In the genomic region with DNA sequence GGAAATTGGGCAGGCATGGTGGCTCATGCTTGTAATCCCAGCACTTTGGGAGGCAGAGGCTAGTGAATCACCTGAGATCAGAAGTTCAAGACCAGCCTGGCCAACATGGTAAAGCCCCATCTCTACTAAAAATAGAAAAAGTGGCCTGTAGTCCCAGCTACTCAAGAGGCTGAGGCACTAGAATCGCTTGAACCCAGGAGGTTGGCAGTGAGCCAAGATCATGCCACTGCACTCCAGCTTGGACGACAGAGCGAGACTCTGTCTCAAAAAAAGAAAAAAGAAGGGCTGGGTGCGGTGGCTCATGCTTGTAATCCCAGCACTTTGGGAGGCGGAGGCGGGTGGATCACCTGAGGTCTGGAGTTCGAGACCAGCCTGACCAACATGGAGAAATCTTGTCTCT, we compare ENCODE assay signal across 3 cellular contexts.
A peak's percentile ranks its signal among the peaks of the same experiment; 100 is the strongest.
DNase-seq lines count a peak whose midpoint lies in the region; ATAC-seq, FAIRE-seq and TF ChIP-seq lines count a peak whose summit lies in the region.
"Not testable (repeated sequence)": the region's sequence is repeated elsewhere in the genome, so short reads cannot be mapped to it uniquely, and the experiment has no call there.

No MANE protein-coding gene starts in this region.

- H3K27me3 ChIP-seq in K562 (ENCODE audit: control insufficient read depth in 2 of 2, insufficient read depth in 2 of 2, low read length in 2 of 2) (peaks cover 5 to 28% of the 10 kb centered on the region in 2 experiments; a peak in 3 of 5 replicates), mesenchymal stem cell (ENCODE audit: control insufficient read depth in 1 of 2, insufficient read depth in 1 of 2, low read length in 2 of 2) (peaks cover 0 to 30% of the 10 kb centered on the region in 2 experiments)

- H3K79me2 ChIP-seq in K562 (ENCODE audit: control insufficient read depth, insufficient read depth, low read length), result not testable (repeated sequence)

- H3K27ac ChIP-seq in K562 (ENCODE audit: extremely low read depth, low read depth, low read length); mesenchymal stem cell (ENCODE audit: low read length, poor library complexity, severe bottlenecking): not testable (repeated sequence)

- not testable (repeated sequence) for TF ChIP-seq POLR2A in K562 (conservative IDR thresholded peaks at IDR 0.05)

- H3K9me3 ChIP-seq in K562 (replicated peaks; ENCODE audit: control insufficient read depth, insufficient read depth, low read depth, low read length); mesenchymal stem cell (ENCODE audit: control insufficient read depth, low read length): not testable (repeated sequence)

- WGBS in K562 (ENCODE audit: insufficient coverage, low coverage, missing lambda C conversion rate), result 0% methylated on average over 7 of the region's 7 CpGs
- 93% methylated on average over 5 of the region's 7 CpGs for WGBS in mesenchymal stem cell

- CTCF ChIA-PET in K562 (lab: Yijun Ruan, JAX; ENCODE audit: low intra/inter-chr PET ratio), result not testable (repeated sequence)

- not testable (repeated sequence) for TF ChIP-seq CTCF in K562 (IDR thresholded peaks at IDR 0.05 in 2 of 3, conservative IDR thresholded peaks at IDR 0.05 in 1 of 3; ENCODE audit: insufficient read depth in 2 of 3, low read depth in 1 of 3, low read length in 3 of 3)

- not testable (repeated sequence) for H3K9ac ChIP-seq in K562 (ENCODE audit: insufficient read depth in 1 of 2, low read depth in 2 of 2, low read length in 2 of 2); mesenchymal stem cell (ENCODE audit: low read length)

- not testable (repeated sequence) for H2BK12ac ChIP-seq in mesenchymal stem cell (ENCODE audit: low read length in 2 of 2)

- not testable (repeated sequence) for H3K4me3 ChIP-seq in K562; mesenchymal stem cell (ENCODE audit: insufficient read depth in 1 of 2, low read depth in 1 of 2, low read length in 2 of 2)

- not testable (repeated sequence) for H3K18ac ChIP-seq in mesenchymal stem cell (ENCODE audit: low read depth in 1 of 2, low read length in 2 of 2)

- ATAC-seq in K562, result not testable (repeated sequence)

- not testable (repeated sequence) for H2BK5ac ChIP-seq in mesenchymal stem cell (ENCODE audit: low read depth, low read length, poor library complexity, severe bottlenecking)

- H3K23ac ChIP-seq in mesenchymal stem cell (ENCODE audit: low read length in 2 of 2), result not testable (repeated sequence)

- not testable (repeated sequence) for DNase-seq in K562 (ENCODE audit: extremely low read depth in 1 of 4, low spot score in 3 of 4); mesenchymal stem cell

- POLR2A ChIA-PET in K562 (lab: Yijun Ruan, JAX), result interaction anchor here (1.0 kb wide), 1 partner anchor 28 kb away, joined by 4 read pairs; no protein-coding TSS in a partner anchor

- intact Hi-C loops in K562 (cut with micrococcal nuclease), result not testable (repeated sequence)

- BruUV-seq in K562 (replicated peaks; lab: Mats Ljungman, UMichigan), result not testable (repeated sequence)

- not testable (repeated sequence) for H3K4me2 ChIP-seq in K562 (ENCODE audit: insufficient read depth, low read length); mesenchymal stem cell (ENCODE audit: low read length, poor library complexity, severe bottlenecking)

- not testable (repeated sequence) for H2BK120ac ChIP-seq in mesenchymal stem cell (ENCODE audit: low read depth, low read length)

- H2BK15ac ChIP-seq in mesenchymal stem cell (ENCODE audit: low read depth, poor library complexity, severe bottlenecking), result peak overlapping the region; percentile 44

- H3K14ac ChIP-seq in mesenchymal stem cell (ENCODE audit: low read length in 2 of 2), result not testable (repeated sequence)

- H2AFZ ChIP-seq in K562 (ENCODE audit: low read depth, low read length); mesenchymal stem cell (ENCODE audit: low read depth, low read length): not testable (repeated sequence)

- H4K20me1 ChIP-seq in K562 (replicated peaks; ENCODE audit: control insufficient read depth, insufficient read depth, low read length), result not testable (repeated sequence)

- TF ChIP-seq RAD21 in Ishikawa (IDR thresholded peaks at IDR 0.05; ENCODE audit: low read depth); K562 (CRISPR knock-in tag; conservative IDR thresholded peaks at IDR 0.05 in 1 of 2, IDR thresholded peaks at IDR 0.05 in 1 of 2): not testable (repeated sequence)

- H3K4me1 ChIP-seq in K562 (replicated peaks in 1 of 2; ENCODE audit: control insufficient read depth in 2 of 2, insufficient read depth in 2 of 2, low read length in 2 of 2); mesenchymal stem cell (ENCODE audit: control insufficient read depth, insufficient read depth, low read depth, low read length): not testable (repeated sequence)

- not testable (repeated sequence) for FAIRE-seq in K562 (lab: Jason Lieb, UNC)

- not testable (repeated sequence) for H2AK5ac ChIP-seq in mesenchymal stem cell (ENCODE audit: low read length, severe bottlenecking)

- H3K4ac ChIP-seq in mesenchymal stem cell (ENCODE audit: low read depth in 1 of 2, low read length in 2 of 2), result not testable (repeated sequence)

- not testable (repeated sequence) for H4K91ac ChIP-seq in mesenchymal stem cell (ENCODE audit: low read length)

- H4K8ac ChIP-seq in mesenchymal stem cell (ENCODE audit: low read length), result not testable (repeated sequence)

- not testable (repeated sequence) for H3K36me3 ChIP-seq in K562 (ENCODE audit: control insufficient read depth, insufficient read depth, low read length); mesenchymal stem cell (ENCODE audit: control insufficient read depth in 1 of 2, insufficient read depth in 2 of 2, low read depth in 1 of 2, low read length in 2 of 2)

- in situ Hi-C loops in K562 (cut with MboI), result not testable (repeated sequence)

- TF ChIP-seq EP300 in Ishikawa (IDR thresholded peaks at IDR 0.05; ENCODE audit: borderline replicate concordance); K562 (IDR thresholded peaks at IDR 0.05; ENCODE audit: low read length): not testable (repeated sequence)

- not testable (repeated sequence) for H3K79me1 ChIP-seq in mesenchymal stem cell (replicated peaks; ENCODE audit: low read length, poor library complexity, severe bottlenecking)

- H3K9me1 ChIP-seq in K562 (ENCODE audit: control insufficient read depth, insufficient read depth, low read length), result not testable (repeated sequence)

TF ChIP-seq in Ishikawa, 13 proteins besides CTCF, POLR2A, EP300 and RAD21:
- TF ChIP-seq NFIC (IDR thresholded peaks at IDR 0.05), result peak; percentile 35; the same call in 1 of the 2 replicates

TF ChIP-seq in K562, 482 proteins besides CTCF, POLR2A, EP300 and RAD21:
- TF ChIP-seq NFIC (IDR thresholded peaks at IDR 0.05), result peak; percentile 97
- TF ChIP-seq NFIX (CRISPR knock-in tag; IDR thresholded peaks at IDR 0.05; ENCODE audit: low read depth), result peak; percentile 77
